In genomic region chr17:70080541-70081347, GRCh38 we compare ENCODE assay signal across 1 cellular context.
TF ChIP-seq lines count a peak whose summit lies in the region.

No MANE protein-coding gene starts in this region.

TF ChIP-seq in IMR-90, 13 proteins besides CTCF, POLR2A, EP300 and RAD21 (continued from another document):
- TF ChIP-seq, protein P1, sequence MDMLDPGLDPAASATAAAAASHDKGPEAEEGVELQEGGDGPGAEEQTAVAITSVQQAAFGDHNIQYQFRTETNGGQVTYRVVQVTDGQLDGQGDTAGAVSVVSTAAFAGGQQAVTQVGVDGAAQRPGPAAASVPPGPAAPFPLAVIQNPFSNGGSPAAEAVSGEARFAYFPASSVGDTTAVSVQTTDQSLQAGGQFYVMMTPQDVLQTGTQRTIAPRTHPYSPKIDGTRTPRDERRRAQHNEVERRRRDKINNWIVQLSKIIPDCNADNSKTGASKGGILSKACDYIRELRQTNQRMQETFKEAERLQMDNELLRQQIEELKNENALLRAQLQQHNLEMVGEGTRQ (IDR thresholded peaks at IDR 0.05; ENCODE audit: low read depth, low read length) = no peak
- TF ChIP-seq RCOR1 (IDR thresholded peaks at IDR 0.05; ENCODE audit: insufficient replicate concordance, low read length) = no peak
TF ChIP-seq in IMR-90: peak in this region for 0.
